Comparison of ENCODE assay signal across 33 cellular contexts in genomic region chr15:92652576-92652966, GRCh38. TPM values are rescaled to one million over a fixed set of nuclear protein-coding genes. Genes with fewer than 3 reads are reported as not detected.
DNase-seq lines count a peak whose midpoint lies in the region; ATAC-seq, FAIRE-seq and TF ChIP-seq lines count a peak whose summit lies in the region.
"Had no signal": no experiment of that assay in that cellular context is flagged by ENCODE, and none has a peak within 500 bp of the region (broad histone marks: within the 10 kb centered on the region; RNA-seq: fewer than 3 reads in every experiment).

No MANE protein-coding gene starts in this region.

- H3K27ac ChIP-seq in GM12878 (ENCODE audit: control insufficient read depth, insufficient read depth): no peak overlapping the region
- H3K27ac ChIP-seq: adrenal gland; BLaER1 treated with 17β-estradiol and CSF1 and Interleukin-3, amounts not matched to agents 10 nM and 100 nM; brain microvascular endothelial cell; esophagus squamous epithelium had no signal

- no peak overlapping the region for H2AFZ ChIP-seq in GM12878 (ENCODE audit: control insufficient read depth, low read depth, low read length)

- FAIRE-seq in GM12891 (lab: Jason Lieb, UNC) (peak; percentile 50), GM12878 (lab: Jason Lieb, UNC) (no peak)
- FAIRE-seq: colon had no signal

- in situ Hi-C loops in GM12878 (cut with MboI): loop anchor here (10.0 kb wide), 1 partner anchor 262 kb away; no protein-coding TSS in a partner anchor

- peaks cover 27% of the 10 kb centered on the region for H3K4me1 Mint-ChIP-seq in glutamatergic neuron (ENCODE audit: low read depth, unreplicated experiment)
- peaks cover 3 to 5% of the 10 kb centered on the region in 2 donors for H3K4me1 Mint-ChIP-seq in natural killer cell treated with Interleukin-12 subunit alpha and Interleukin-12 subunit beta and Interleukin-15 and Interleukin-18, amount 100 ng/mL, for 72 hours (ENCODE audit: low read depth in 2 of 2)
- H3K4me1 Mint-ChIP-seq: memory B cell had no signal

- TF ChIP-seq CTCF in GM12878 (IDR thresholded peaks at IDR 0.05 in 2 of 3, conservative IDR thresholded peaks at IDR 0.05 in 1 of 3; ENCODE audit: control insufficient read depth in 2 of 3, extremely low read depth in 1 of 3, insufficient read depth in 1 of 3, low read depth in 3 of 3, low read length in 3 of 3): no peak
- TF ChIP-seq CTCF in glutamatergic neuron (IDR thresholded peaks at IDR 0.05; ENCODE audit: partially characterized antibody, unreplicated experiment): no peak
- TF ChIP-seq CTCF in retinal pigment epithelial cell (conservative IDR thresholded peaks at IDR 0.05; ENCODE audit: low read depth, low read length): no peak

- H3K9ac ChIP-seq in GM12878 (ENCODE audit: control insufficient read depth, insufficient read depth, low read length): no peak overlapping the region
- H3K9ac ChIP-seq: BLaER1 treated with 17β-estradiol and CSF1 and Interleukin-3, amounts not matched to agents 10 nM and 100 nM had no signal

- H3K27me3 ChIP-seq in GM12878 (replicated peaks in 1 of 2; ENCODE audit: control insufficient read depth in 2 of 2, insufficient read depth in 2 of 2, low read length in 1 of 2): no peaks in the 10 kb centered on the region
- H3K27me3 ChIP-seq: adrenal gland had no signal

- POLR2A ChIA-PET in GM12878 (lab: Charles Lee): interaction anchor here (5.6 kb wide), 1 partner anchor 12 kb away, joined by 25 read pairs; no protein-coding TSS in a partner anchor

- ATAC-seq in GM12878: peak; percentile 4; the same call in 1 of the 3 replicates
- ATAC-seq in natural killer cell treated with Interleukin-12 subunit alpha and Interleukin-12 subunit beta and Interleukin-15 and Interleukin-18, amount 100 ng/mL, for 72 hours: no peak
- no peak for ATAC-seq in GM18498 (IDR thresholded peaks at IDR 0.05; ENCODE audit: unreplicated experiment)
- ATAC-seq in GM19397 (IDR thresholded peaks at IDR 0.05; ENCODE audit: unreplicated experiment): no peak
- ATAC-seq: activated T-cell treated with anti-CD3 and anti-CD28 coated beads, Interleukin-2, amount 50 U/mL, for 72 hours had no signal

- peaks cover 4% of the 10 kb centered on the region; the same call in 1 of the 2 replicates for H3K4me1 ChIP-seq in GM12878 (ENCODE audit: control insufficient read depth, insufficient read depth, low read length)
- H3K4me1 ChIP-seq: adrenal gland had no signal

- CTCF ChIA-PET in GM12878 (lab: Yijun Ruan, JAX): interaction anchor here (1.1 to 2.2 kb wide), 5 partner anchors 14 to 63 kb away, joined by 3 to 10 read pairs (median 4); no protein-coding TSS in a partner anchor

- H3K4me2 ChIP-seq in GM12878 (ENCODE audit: control insufficient read depth, insufficient read depth): peak overlapping the region; percentile 45
- H3K4me2 ChIP-seq: BLaER1 treated with 17β-estradiol and CSF1 and Interleukin-3, amounts not matched to agents 10 nM and 100 nM; smooth muscle cell had no signal

- DNase-seq in GM12891 (ENCODE audit: insufficient read length, low spot score): no peak
- no peak for DNase-seq in GM12878 (ENCODE audit: low read depth, low spot score)
- no peak for DNase-seq in glutamatergic neuron
- no peak for DNase-seq in retinal pigment epithelial cell (ENCODE audit: low read depth)
- DNase-seq in natural killer cell treated with Interleukin-12 subunit alpha and Interleukin-12 subunit beta and Interleukin-15 and Interleukin-18, amount 100 ng/mL, for 72 hours (ENCODE audit: low spot score): no peak
- DNase-seq in cerebellum (ENCODE audit: low spot score): no peak
- DNase-seq: activated CD4-positive, alpha-beta T cell treated with anti-CD3 and anti-CD28 coated beads for 48 hours; activated naive CD4-positive, alpha-beta T cell; activated T-cell treated with anti-CD3 and anti-CD28 coated beads, Interleukin-2, amount 50 U/mL, for 72 hours; adrenal gland; brain microvascular endothelial cell; Calu3; DMS79 treated with DMSO at 0.1 percent for 48 hours; effector CD8-positive, alpha-beta T cell; esophagus squamous epithelium; foreskin melanocyte; hippocampal formation; immature natural killer cell; left colon; NCI-H1092; NCI-H187; NCI-H2171; NCI-H510A; stimulated activated CD4-positive, alpha-beta T cell treated with anti-CD3 and anti-CD28 coated beads, Interleukin-1b, Interleukin-23, amount 100 ng/mL, for 48 hours; stimulated activated CD8-positive, alpha-beta memory T cell treated with anti-CD3 and anti-CD28 coated beads, Interleukin-4, amount 100 ng/mL, for 48 hours; T-helper 2 cell had no signal

- TF ChIP-seq EP300 in GM12878 (IDR thresholded peaks at IDR 0.05; ENCODE audit: borderline replicate concordance in 1 of 2, control insufficient read depth in 1 of 2, low read depth in 2 of 2, low read length in 2 of 2): no peak

- peak overlapping the region; percentile 6 for H3K4me3 Mint-ChIP-seq in glutamatergic neuron (ENCODE audit: unreplicated experiment)
- H3K4me3 Mint-ChIP-seq in natural killer cell treated with Interleukin-12 subunit alpha and Interleukin-12 subunit beta and Interleukin-15 and Interleukin-18, amount 100 ng/mL, for 72 hours: no peak overlapping the region
- H3K4me3 Mint-ChIP-seq: activated T-cell treated with anti-CD3 and anti-CD28 coated beads, Interleukin-2, amount 50 U/mL, for 72 hours; immature natural killer cell; memory B cell had no signal

- intact Hi-C loops in GM12878 (cut with micrococcal nuclease; ENCODE audit: unreplicated experiment): no loop called here

- RAD21 ChIA-PET in GM12878 (lab: Charles Lee; ENCODE audit: unreplicated experiment): interaction anchor here (2.1 to 2.5 kb wide), 2 partner anchors 12 to 31 kb away, joined by 6 to 11 read pairs; no protein-coding TSS in a partner anchor

- TF ChIP-seq RAD21 in GM12878 (IDR thresholded peaks at IDR 0.05; ENCODE audit: insufficient read depth, low read depth, low read length): no peak

- no peaks in the 10 kb centered on the region for H4K20me1 ChIP-seq in GM12878 (ENCODE audit: control insufficient read depth, insufficient read depth)
- H4K20me1 ChIP-seq: BLaER1 treated with 17β-estradiol and CSF1 and Interleukin-3, amounts not matched to agents 10 nM and 100 nM had no signal

- H3K4me3 ChIP-seq in GM12878 (peak overlapping the region; percentile 65; the same call in 1 of the 2 replicates), retinal pigment epithelial cell (ENCODE audit: low read length) (peak overlapping the region; percentile 60)
- H3K4me3 ChIP-seq: adrenal gland; BLaER1 treated with 17β-estradiol and CSF1 and Interleukin-3, amounts not matched to agents 10 nM and 100 nM; esophagus squamous epithelium; HAP-1; smooth muscle cell had no signal

- no TSS peak for BruUV-seq in GM12878 (replicated peaks; lab: Mats Ljungman, UMichigan)

- SMC1A ChIA-PET in GM12878 (lab: Charles Lee; ENCODE audit: uncharacterized antibody, unreplicated experiment): interaction anchor here (1.2 to 3.4 kb wide), 6 partner anchors 11 to 62 kb away, joined by 3 to 15 read pairs (median 4); no protein-coding TSS in a partner anchor

- H3K9me3 Mint-ChIP-seq in glutamatergic neuron (ENCODE audit: unreplicated experiment): peaks cover 16% of the 10 kb centered on the region
- H3K9me3 Mint-ChIP-seq in natural killer cell treated with Interleukin-12 subunit alpha and Interleukin-12 subunit beta and Interleukin-15 and Interleukin-18, amount 100 ng/mL, for 72 hours: no peaks in the 10 kb centered on the region
- H3K9me3 Mint-ChIP-seq: immature natural killer cell had no signal

- H3K36me3 ChIP-seq in GM12878 (ENCODE audit: control insufficient read depth in 2 of 2, insufficient read depth in 2 of 2, low read length in 1 of 2): no peaks in the 10 kb centered on the region; a peak in 1 of 4 replicates
- H3K36me3 ChIP-seq: adrenal gland; BLaER1 treated with 17β-estradiol and CSF1 and Interleukin-3, amounts not matched to agents 10 nM and 100 nM; brain microvascular endothelial cell; esophagus squamous epithelium; HAP-1 had no signal

- H3K9me3 ChIP-seq in GM12878 (replicated peaks; ENCODE audit: control insufficient read depth, insufficient read depth, low read length): peaks cover 6% of the 10 kb centered on the region; the same call in 2 of the 3 replicates
- H3K9me3 ChIP-seq: adrenal gland, esophagus squamous epithelium, HAP-1 had no signal

- peaks cover 6% of the 10 kb centered on the region for H3K36me3 Mint-ChIP-seq in glutamatergic neuron (ENCODE audit: unreplicated experiment)
- no peaks in the 10 kb centered on the region for H3K36me3 Mint-ChIP-seq in natural killer cell treated with Interleukin-12 subunit alpha and Interleukin-12 subunit beta and Interleukin-15 and Interleukin-18, amount 100 ng/mL, for 72 hours
- H3K36me3 Mint-ChIP-seq: immature natural killer cell had no signal

- WGBS in GM12878 (ENCODE audit: insufficient coverage, insufficient replicate concordance, low lambda C conversion rate, missing lambda C conversion rate): 52% methylated on average over 9 of the region's 9 CpGs

- H3K27me3 Mint-ChIP-seq in glutamatergic neuron (ENCODE audit: unreplicated experiment): peaks cover 13% of the 10 kb centered on the region
- peaks cover 40 to 56% of the 10 kb centered on the region in 2 donors for H3K27me3 Mint-ChIP-seq in natural killer cell treated with Interleukin-12 subunit alpha and Interleukin-12 subunit beta and Interleukin-15 and Interleukin-18, amount 100 ng/mL, for 72 hours

- TF ChIP-seq POLR2A in GM12891 (IDR thresholded peaks at IDR 0.05; ENCODE audit: low read depth, low read length): no peak
- TF ChIP-seq POLR2A in GM12878 (IDR thresholded peaks at IDR 0.05; ENCODE audit: low read depth, low read length): no peak

- no peak overlapping the region for H3K27ac Mint-ChIP-seq in glutamatergic neuron (ENCODE audit: unreplicated experiment)
- no peak overlapping the region for H3K27ac Mint-ChIP-seq in natural killer cell treated with Interleukin-12 subunit alpha and Interleukin-12 subunit beta and Interleukin-15 and Interleukin-18, amount 100 ng/mL, for 72 hours
- H3K27ac Mint-ChIP-seq: activated T-cell treated with anti-CD3 and anti-CD28 coated beads, Interleukin-2, amount 50 U/mL, for 72 hours; immature natural killer cell; memory B cell had no signal

- H3K79me2 ChIP-seq in GM12878 (ENCODE audit: control insufficient read depth, insufficient read depth, low read length): peaks cover 60% of the 10 kb centered on the region

RNA-seq across cellular contexts. Expression of gene FAM174B, which starts 3.0 kb away (rescaled TPM):
- 28.6 TPM for polyA plus RNA-seq in GM12891 (2012; ENCODE audit: low read depth, missing spikeins)
- total RNA-seq in GM12878 (2013; cell fraction: nucleolus; rRNA removed): 19.8 and 20.0 TPM in 2 replicates
- total RNA-seq in GM12878 (2014; rRNA removed) (3.0 and 4.1 TPM in 2 replicates), GM12878 (2014; rRNA removed; fragmentation: Illumina TruSeq; extraction: Trizol) (2.8 and 3.9 TPM in 2 replicates), GM12878 (2021) (8.0 and 10.7 TPM in 2 replicates), glutamatergic neuron (ENCODE audit: unreplicated experiment) (8.6 TPM), cerebellum (25.0 TPM)
- 11.6 TPM for polyA plus RNA-seq in GM12878 (2011; ENCODE audit: low read depth)
- polyA plus RNA-seq in GM12878 (2011; rRNA removed) (12.1 and 15.9 TPM in 2 replicates), GM12878 (2014; fragmentation: Illumina TruSeq; extraction: Trizol) (6.6 and 7.0 TPM in 2 replicates), GM12878 (2014; fragmentation: Nextera tagmentation; extraction: Ambion mirVana) (1 to 10 TPM in 1 of 2 experiments, under 1 TPM in 1; 0.71 to 2.4 TPM), GM12878 (2014; rRNA removed) (4.3 and 5.3 TPM in 2 replicates), GM12878 (2016; fragmentation: Nextera tagmentation; extraction: Ambion mirVana) (1 to 10 TPM; 4.1 to 6.5 TPM)
- 12.6 and 20.8 TPM in 2 replicates for polyA plus RNA-seq in GM12878 (2011; cell fraction: cytosol; rRNA removed)
- 5.0 and 7.8 TPM in 2 replicates for polyA plus RNA-seq in GM12878 (2011; cell fraction: nucleus; rRNA removed)
- 27.8 and 39.8 TPM in 2 replicates for polyA plus RNA-seq in GM12878 (2012)
- 20.9 and 22.8 TPM in 2 replicates for polyA minus RNA-seq in GM12878 (2011; rRNA and poly(A)+ RNA removed)
- polyA minus RNA-seq in GM12878 (2011; cell fraction: cytosol; rRNA and poly(A)+ RNA removed): 5.3 and 10.3 TPM in 2 replicates
- polyA minus RNA-seq in GM12878 (2011; cell fraction: nucleus; rRNA and poly(A)+ RNA removed): 7.4 and 21.9 TPM in 2 replicates
- total RNA-seq in natural killer cell treated with Interleukin-12 subunit alpha and Interleukin-12 subunit beta and Interleukin-15 and Interleukin-18, amount 100 ng/mL, for 72 hours: 1 to 10 TPM in 1 of 2 donors, under 1 TPM in 1; 0.62 to 3.8 TPM
